In the genomic region with DNA sequence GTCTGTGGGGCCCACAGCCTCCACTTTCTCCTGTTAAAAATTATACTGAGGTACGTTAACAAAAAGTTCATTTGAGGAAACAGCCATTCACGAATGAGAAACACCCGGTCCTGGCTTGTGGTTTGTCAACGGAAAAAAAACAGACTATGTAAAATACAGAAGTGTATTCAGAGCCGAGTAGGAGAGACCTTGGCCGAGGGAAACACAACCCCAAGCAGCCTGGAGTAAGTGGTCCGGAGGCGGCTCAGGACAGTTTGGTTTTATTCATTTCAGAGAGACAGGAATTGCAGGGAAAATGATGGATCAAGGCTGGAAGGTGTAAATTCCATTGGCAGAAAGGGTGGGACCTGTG, we compare ENCODE assay signal across 8 cellular contexts. TPM values are rescaled to one million over a fixed set of nuclear protein-coding genes. Genes with fewer than 3 reads are reported as not detected.
DNase-seq lines count a peak whose midpoint lies in the region; FAIRE-seq and TF ChIP-seq lines count a peak whose summit lies in the region.

No MANE protein-coding gene starts in this region.

- H3K4me3 ChIP-seq in OCI-LY1 (ENCODE audit: low read depth, low read length, poor library complexity, severe bottlenecking) (peak overlapping the region; percentile 77), endodermal cell (ENCODE audit: low read length) (no peak overlapping the region), neuron (ENCODE audit: low read length) (peak overlapping the region; percentile 45)

- peak overlapping the region; percentile 80 for H3K4me3 Mint-ChIP-seq in activated CD4-positive, alpha-beta T cell treated with anti-CD3 and anti-CD28 coated beads, Interleukin-2, amount 10 ng/mL, durations not matched to agents 24 days and 14 days
- peak overlapping the region; percentile 54 for H3K4me3 Mint-ChIP-seq in endodermal cell

- H3K9me3 ChIP-seq in OCI-LY1 (ENCODE audit: low read length) (peaks cover 5% of the 10 kb centered on the region; the same call in 1 of the 2 replicates), endodermal cell (ENCODE audit: control insufficient read depth, low read length) (no peaks in the 10 kb centered on the region), neuron (ENCODE audit: low read length) (peaks cover 6% of the 10 kb centered on the region)

- H3K27me3 ChIP-seq in OCI-LY1 (ENCODE audit: insufficient read depth, low read length), result no peaks in the 10 kb centered on the region; the same call in 1 of the 2 replicates
- H3K27me3 ChIP-seq in endodermal cell (ENCODE audit: control insufficient read depth, insufficient read depth, low read length, poor library complexity, severe bottlenecking), result no peaks in the 10 kb centered on the region
- H3K27me3 ChIP-seq in neuron (ENCODE audit: insufficient read depth, low read length), result no peaks in the 10 kb centered on the region

- H3K4me2 ChIP-seq in OCI-LY1 (ENCODE audit: low read length), result peak overlapping the region; percentile 73

- H3K9ac ChIP-seq in OCI-LY1 (ENCODE audit: low read length), result peak overlapping the region; percentile 74
- no peak overlapping the region for H3K9ac ChIP-seq in endodermal cell (ENCODE audit: extremely low read depth, low read length, poor library complexity, severe bottlenecking)

- H2AFZ ChIP-seq in OCI-LY1 (ENCODE audit: low read length), result no peak overlapping the region
- no peak overlapping the region for H2AFZ ChIP-seq in neuron (ENCODE audit: low read depth, low read length)

- FAIRE-seq in D721Med (lab: Jason Lieb, UNC), result no peak

- intact Hi-C loops in activated CD4-positive, alpha-beta T cell treated with anti-CD3 and anti-CD28 coated beads, Interleukin-2, amount 10 ng/mL, durations not matched to agents 24 days and 14 days (cut with micrococcal nuclease), result no loop called here

- H3F3A ChIP-seq in OCI-LY1 (ENCODE audit: insufficient read depth, low read length), result no peaks in the 10 kb centered on the region

- H3K9me3 Mint-ChIP-seq in activated CD4-positive, alpha-beta T cell treated with anti-CD3 and anti-CD28 coated beads, Interleukin-2, amount 10 ng/mL, durations not matched to agents 24 days and 14 days, result peaks cover 13% of the 10 kb centered on the region
- peaks cover 73% of the 10 kb centered on the region for H3K9me3 Mint-ChIP-seq in endodermal cell

- no peaks in the 10 kb centered on the region for H3K27me3 Mint-ChIP-seq in activated CD4-positive, alpha-beta T cell treated with anti-CD3 and anti-CD28 coated beads, Interleukin-2, amount 10 ng/mL, durations not matched to agents 24 days and 14 days
- H3K27me3 Mint-ChIP-seq in endodermal cell (ENCODE audit: insufficient read depth), result peaks cover 43% of the 10 kb centered on the region

- TF ChIP-seq CTCF in OCI-LY1 (IDR thresholded peaks at IDR 0.05; ENCODE audit: low read length) (no peak), endodermal cell (conservative IDR thresholded peaks at IDR 0.05) (no peak), D721Med (IDR thresholded peaks at IDR 0.05; ENCODE audit: insufficient read depth, missing control alignments) (no peak)

- H3K27ac ChIP-seq in OCI-LY1 (ENCODE audit: low read depth, low read length, poor library complexity, severe bottlenecking), result peak overlapping the region; percentile 75
- H3K27ac ChIP-seq in endodermal cell (ENCODE audit: low read depth, low read length), result no peak overlapping the region

- H3K27ac Mint-ChIP-seq in activated CD4-positive, alpha-beta T cell treated with anti-CD3 and anti-CD28 coated beads, Interleukin-2, amount 10 ng/mL, durations not matched to agents 24 days and 14 days, result peak overlapping the region; percentile 42
- no peak overlapping the region for H3K27ac Mint-ChIP-seq in endodermal cell

- H3K4me1 ChIP-seq in OCI-LY1 (ENCODE audit: insufficient read depth, low read length, severe bottlenecking) (peaks cover 16% of the 10 kb centered on the region), endodermal cell (ENCODE audit: control insufficient read depth, insufficient read depth, low read length) (no peaks in the 10 kb centered on the region), neuron (ENCODE audit: insufficient read depth, low read length) (no peaks in the 10 kb centered on the region)

- peaks cover 8% of the 10 kb centered on the region for H3K4me1 Mint-ChIP-seq in activated CD4-positive, alpha-beta T cell treated with anti-CD3 and anti-CD28 coated beads, Interleukin-2, amount 10 ng/mL, durations not matched to agents 24 days and 14 days
- peaks cover 6% of the 10 kb centered on the region for H3K4me1 Mint-ChIP-seq in endodermal cell

- WGBS in endodermal cell (ENCODE audit: insufficient coverage in 1 of 2, insufficient read length in 1 of 2), 2 experiments, result 63 to 84% methylated on average over 8 of the region's 8 CpGs

- H3K9me2 ChIP-seq in OCI-LY1 (ENCODE audit: low read depth, low read length), result no peaks in the 10 kb centered on the region

- H4K20me1 ChIP-seq in OCI-LY1 (ENCODE audit: insufficient read depth, low read length), result no peaks in the 10 kb centered on the region

- H3K36me3 Mint-ChIP-seq in activated CD4-positive, alpha-beta T cell treated with anti-CD3 and anti-CD28 coated beads, Interleukin-2, amount 10 ng/mL, durations not matched to agents 24 days and 14 days (ENCODE audit: low read depth), result peaks cover 26% of the 10 kb centered on the region
- peaks cover 5% of the 10 kb centered on the region for H3K36me3 Mint-ChIP-seq in endodermal cell (ENCODE audit: low read depth)

- H3K36me3 ChIP-seq in OCI-LY1 (ENCODE audit: insufficient read depth, low read length) (peaks cover 41% of the 10 kb centered on the region), endodermal cell (ENCODE audit: control insufficient read depth, insufficient read depth, low read length) (no peaks in the 10 kb centered on the region), neuron (ENCODE audit: insufficient read depth, low read length) (no peaks in the 10 kb centered on the region)

- peaks cover 4% of the 10 kb centered on the region; the same call in 1 of the 2 replicates for H3K79me2 ChIP-seq in OCI-LY1 (ENCODE audit: insufficient read depth, low read length)

- no peak for DNase-seq in activated CD4-positive, alpha-beta T cell treated with anti-CD3 and anti-CD28 coated beads, Interleukin-2, amount 10 ng/mL, durations not matched to agents 24 days and 14 days
- DNase-seq in activated CD4-positive, alpha-beta T cell treated with anti-CD3 and anti-CD28 coated beads, Interleukin-2, amount 50 U/mL, for 1 hour, result no peak
- DNase-seq in endodermal cell (no peak), NCI-H2196 (lab: John Stamatoyannopoulos, UW; ENCODE audit: unreplicated experiment) (no peak), HUDEP-2 (lab: John Stamatoyannopoulos, UW; ENCODE audit: unreplicated experiment in 76 of 76) (no peak), D721Med (ENCODE audit: insufficient read length, low spot score) (no peak)

RNA-seq across cellular contexts. Expression of a gene that starts 0.7 kb away (rescaled TPM):
- 3.3 and 3.9 TPM in 2 replicates for total RNA-seq in activated CD4-positive, alpha-beta T cell treated with anti-CD3 and anti-CD28 coated beads, Interleukin-2, amount 10 ng/mL, durations not matched to agents 24 days and 14 days
- 1 to 10 TPM in 1 of 2 donors, under 1 TPM in 1; 0.38 to 1.4 TPM for total RNA-seq in endodermal cell
- polyA plus RNA-seq in endodermal cell (2013, experiment 1 of 2), result 5.0 TPM
- 4.6 TPM for polyA plus RNA-seq in endodermal cell (2013, experiment 2 of 2)

RNA-seq across cellular contexts. Expression of a gene that starts 35.2 kb away (rescaled TPM):
- 7.4 and 10.5 TPM in 2 replicates for total RNA-seq in activated CD4-positive, alpha-beta T cell treated with anti-CD3 and anti-CD28 coated beads, Interleukin-2, amount 10 ng/mL, durations not matched to agents 24 days and 14 days
- 10 to 100 TPM; 11.2 to 14.0 TPM for total RNA-seq in endodermal cell
- polyA plus RNA-seq in endodermal cell (2013, experiment 1 of 2), result 7.9 TPM
- polyA plus RNA-seq in endodermal cell (2013, experiment 2 of 2), result 7.5 TPM

RNA-seq across cellular contexts. Expression of a gene that starts 38.3 kb away (rescaled TPM):
- total RNA-seq in activated CD4-positive, alpha-beta T cell treated with anti-CD3 and anti-CD28 coated beads, Interleukin-2, amount 10 ng/mL, durations not matched to agents 24 days and 14 days, result 0.21 and 0.40 TPM in 2 replicates
- 10 to 100 TPM; 24.6 to 28.8 TPM for total RNA-seq in endodermal cell
- polyA plus RNA-seq in endodermal cell (2013, experiment 1 of 2), result 15.9 TPM
- 15.6 TPM for polyA plus RNA-seq in endodermal cell (2013, experiment 2 of 2)

RNA-seq across cellular contexts. Expression of a gene that starts 50.9 kb away (rescaled TPM):
- total RNA-seq in activated CD4-positive, alpha-beta T cell treated with anti-CD3 and anti-CD28 coated beads, Interleukin-2, amount 10 ng/mL, durations not matched to agents 24 days and 14 days, result 0.12 and 0.68 TPM in 2 replicates
- total RNA-seq in endodermal cell, result 1 to 10 TPM in 1 of 2 donors, under 1 TPM in 1; 0.90 to 2.1 TPM
- polyA plus RNA-seq in endodermal cell (2013, experiment 1 of 2), result 3.9 TPM
- polyA plus RNA-seq in endodermal cell (2013, experiment 2 of 2), result 5.0 TPM

Comparison
In these comparisons a context has a peak if more than half of its experiments do, and no peak if none do; other contexts are left out.
1. RNA of a gene that starts 38.3 kb away (total RNA-seq): 24.6 to 28.8 TPM in endodermal cell; 0.21 to 0.40 TPM in activated CD4-positive, alpha-beta T cell treated with anti-CD3 and anti-CD28 coated beads, Interleukin-2, amount 10 ng/mL, durations not matched to agents 24 days and 14 days; every median in the first group is over 10 times any median in the second.